Comparison of ENCODE assay signal across 8 cellular contexts in genomic region chr2:191020742-191021381, GRCh38. TPM values are rescaled to one million over a fixed set of nuclear protein-coding genes. Genes with fewer than 3 reads are reported as not detected.
DNase-seq lines count a peak whose midpoint lies in the region; ATAC-seq and TF ChIP-seq lines count a peak whose summit lies in the region.

No MANE protein-coding gene starts in this region.

- no peaks in the 10 kb centered on the region for H3K27me3 ChIP-seq in colonic mucosa
- H3K27me3 ChIP-seq in tibial artery: no peaks in the 10 kb centered on the region

- H3K9me3 ChIP-seq in SK-N-MC (ENCODE audit: low read depth, low read length): no peaks in the 10 kb centered on the region
- no peaks in the 10 kb centered on the region for H3K9me3 ChIP-seq in colonic mucosa
- no peaks in the 10 kb centered on the region for H3K9me3 ChIP-seq in tibial artery

- H3K4me3 ChIP-seq in SK-N-MC (peak overlapping the region; percentile 93), colonic mucosa (peak overlapping the region; percentile 63), tibial artery (peak overlapping the region; percentile 68 to 77)

- intact Hi-C loops in colonic mucosa (cut with DNase I): no loop called here
- intact Hi-C loops in tibial artery (cut with DNase I; ENCODE audit: low total_unique reads): no loop called here

- TF ChIP-seq CTCF in colonic mucosa (IDR thresholded peaks at IDR 0.05) (no peak), tibial artery (IDR thresholded peaks at IDR 0.05) (no peak)

- H3K9ac ChIP-seq in SK-N-MC (ENCODE audit: insufficient read length): peak overlapping the region; percentile 83
- peak overlapping the region; percentile 63 to 96 for H3K9ac ChIP-seq in colonic mucosa (ENCODE audit: low read depth in 2 of 2, low read length in 2 of 2)

- no peaks in the 10 kb centered on the region for H3K4me1 ChIP-seq in colonic mucosa
- peaks cover 0 to 14% (median 6%) of the 10 kb centered on the region in 4 donors for H3K4me1 ChIP-seq in tibial artery

- H3K36me3 ChIP-seq in SK-N-MC (ENCODE audit: insufficient read depth, low read length) (no peaks in the 10 kb centered on the region), colonic mucosa (no peaks in the 10 kb centered on the region), tibial artery (no peaks in the 10 kb centered on the region)

- H3K27ac ChIP-seq in SK-N-MC: peak overlapping the region; percentile 81
- peak overlapping the region; percentile 95 for H3K27ac ChIP-seq in colonic mucosa
- H3K27ac ChIP-seq in tibial artery: peak overlapping the region; percentile 75 to 90

- ATAC-seq in GM19395 (IDR thresholded peaks at IDR 0.05; ENCODE audit: unreplicated experiment): peak; percentile 26
- ATAC-seq in HG03432 (IDR thresholded peaks at IDR 0.05; ENCODE audit: unreplicated experiment): peak; percentile 18

- DNase-seq in COLO668 (lab: John Stamatoyannopoulos, UW; ENCODE audit: unreplicated experiment): peak; percentile 20
- DNase-seq in SK-N-MC (ENCODE audit: low read depth, low spot score): no peak
- DNase-seq in colonic mucosa: peak; percentile 41
- DNase-seq in medulla oblongata (ENCODE audit: extremely low spot score): peak; percentile 66
- peak; percentile 66 to 68 for DNase-seq in tibial artery
- no peak for DNase-seq in NCI-H2107 (lab: John Stamatoyannopoulos, UW)

RNA-seq across cellular contexts. Expression of gene STAT1, which starts 6.9 kb away (rescaled TPM):
- total RNA-seq in colonic mucosa: 10 to 100 TPM; 52.7 to 58.3 TPM

Comparison
In these comparisons a context has a peak if more than half of its experiments do, and no peak if none do; other contexts are left out.
1. DNase-seq: peak in COLO668 (single experiment), colonic mucosa (single experiment), medulla oblongata (single experiment) and tibial artery (2 of 2); none in SK-N-MC (single experiment) and NCI-H2107 (single experiment).
2. Peak in every context shown above with its lines, with median percentiles within 50 percentile points of each other: H3K27ac ChIP-seq and H3K4me3 ChIP-seq.